ENCODE assay signal across 9 cellular contexts in the genomic region with DNA sequence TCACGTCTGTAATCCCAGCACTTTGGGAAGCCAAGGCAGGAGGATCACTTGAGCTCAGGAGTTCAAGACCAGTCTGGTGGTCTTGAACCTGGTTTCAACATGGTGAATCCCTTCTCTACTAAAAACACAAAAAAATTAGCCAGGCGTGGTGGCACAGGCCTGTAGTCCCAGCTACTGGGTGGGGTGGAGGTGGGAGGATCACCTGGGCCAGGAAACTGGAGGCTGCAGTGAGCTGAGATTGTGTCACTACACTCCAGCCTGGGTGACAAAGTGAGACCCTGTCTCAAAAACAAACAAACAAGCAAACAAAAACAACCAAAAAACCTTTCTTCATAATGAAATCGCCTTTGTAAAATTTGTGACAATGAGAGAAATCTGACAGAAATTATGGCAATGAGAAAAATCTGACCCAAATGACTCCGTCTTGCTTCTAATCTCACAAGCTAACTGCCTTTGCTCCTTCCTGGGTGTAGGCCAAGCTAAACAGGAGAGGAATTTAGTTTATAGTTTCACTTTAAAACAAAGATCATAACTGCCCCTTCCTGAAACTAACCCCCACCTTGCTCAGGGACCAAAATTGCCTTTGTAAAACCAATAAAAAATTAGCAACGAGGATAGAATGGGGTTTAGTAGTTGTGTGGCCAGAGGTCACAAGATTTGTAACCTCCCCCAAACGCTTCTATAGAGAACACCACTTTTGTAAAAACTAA.
DNase-seq lines count a peak whose midpoint lies in the region; ATAC-seq, FAIRE-seq and TF ChIP-seq lines count a peak whose summit lies in the region.
"Had no signal": no experiment of that assay in that cellular context is flagged by ENCODE, and none has a peak within 500 bp of the region (broad histone marks: within the 10 kb centered on the region; RNA-seq: fewer than 3 reads in every experiment).

No MANE protein-coding gene starts in this region.

- H3K4me1 ChIP-seq in astrocyte (ENCODE audit: insufficient read depth, low read length): peaks cover 6% of the 10 kb centered on the region

- FAIRE-seq in astrocyte (lab: Jason Lieb, UNC) (no peak), HTR-8/SVneo (lab: Jason Lieb, UNC) (no peak)

- H3K4me1 Mint-ChIP-seq in astrocyte (ENCODE audit: low read depth, unreplicated experiment): peaks cover 8% of the 10 kb centered on the region
- peaks cover 18 to 24% (median 21%) of the 10 kb centered on the region in 3 donors for H3K4me1 Mint-ChIP-seq in naive B cell

- TF ChIP-seq CTCF in astrocyte (IDR thresholded peaks at IDR 0.05; ENCODE audit: insufficient read depth, low read depth, low read length): no peak

- H3K27me3 Mint-ChIP-seq in astrocyte (ENCODE audit: low read depth, unreplicated experiment): peaks cover 7% of the 10 kb centered on the region
- H3K27me3 Mint-ChIP-seq in naive B cell: peaks cover 3 to 34% (median 32%) of the 10 kb centered on the region in 3 donors

- ATAC-seq in HG03175 (IDR thresholded peaks at IDR 0.05; ENCODE audit: unreplicated experiment) (peak; percentile 3), naive B cell (ENCODE audit: low read depth in 2 of 2) (peak in 1 of 2 donors; percentile 17)

- no peak overlapping the region for H3K4me3 Mint-ChIP-seq in astrocyte (ENCODE audit: unreplicated experiment)
- peak overlapping the region in 2 of 8 donors; percentile 76 to 80 for H3K4me3 Mint-ChIP-seq in naive B cell

- H3K27me3 ChIP-seq in astrocyte (ENCODE audit: insufficient read depth, low read length): peaks cover 6% of the 10 kb centered on the region

- H3K9me3 ChIP-seq in astrocyte (ENCODE audit: insufficient read depth, low read depth, low read length): no peaks in the 10 kb centered on the region

- no peak overlapping the region for H3K27ac ChIP-seq in astrocyte (ENCODE audit: low read depth, low read length)

- no peaks in the 10 kb centered on the region for H4K20me1 ChIP-seq in astrocyte (ENCODE audit: insufficient read depth, low read length)

- H3K36me3 ChIP-seq in astrocyte (ENCODE audit: insufficient read depth, low read length): no peaks in the 10 kb centered on the region

- H3K27ac Mint-ChIP-seq in astrocyte (ENCODE audit: unreplicated experiment): no peak overlapping the region
- peak overlapping the region; percentile 3 to 90 (median 53) for H3K27ac Mint-ChIP-seq in naive B cell

- DNase-seq in GM04504 (ENCODE audit: low read depth): peak; percentile 4
- DNase-seq in astrocyte (ENCODE audit: low read depth): peak; percentile 57
- no peak for DNase-seq in naive B cell
- DNase-seq in HTR-8/SVneo (ENCODE audit: insufficient read length, low spot score): no peak
- no peak for DNase-seq in retina
- DNase-seq in NCI-H1436 treated with DMSO at 0.1 percent for 48 hours (lab: John Stamatoyannopoulos, UW): no peak
- no peak for DNase-seq in NCI-H2227 treated with DMSO at 0.1 percent for 48 hours (lab: John Stamatoyannopoulos, UW)
- DNase-seq: NCI-H1417 treated with DMSO at 0.1 percent for 48 hours had no signal

- H3K4me3 ChIP-seq in astrocyte (ENCODE audit: insufficient read depth, low read depth, low read length): peak overlapping the region; percentile 0

- H3K36me3 Mint-ChIP-seq in astrocyte (ENCODE audit: low read depth, unreplicated experiment) (no peaks in the 10 kb centered on the region), naive B cell (peaks cover 0 to 7% of the 10 kb centered on the region in 2 donors)

- no peak overlapping the region for H3K9ac ChIP-seq in astrocyte (ENCODE audit: low read length)

- no peak overlapping the region for H2AFZ ChIP-seq in astrocyte (ENCODE audit: low read depth, low read length)

- H3K9me3 Mint-ChIP-seq in astrocyte (ENCODE audit: unreplicated experiment) (no peaks in the 10 kb centered on the region), naive B cell (peaks cover 0 to 7% (median 0%) of the 10 kb centered on the region in 7 donors)

- no peaks in the 10 kb centered on the region for H3K79me2 ChIP-seq in astrocyte (ENCODE audit: insufficient read depth, low read length)

- H3K4me2 ChIP-seq in astrocyte (ENCODE audit: low read length): peak overlapping the region; percentile 38

Comparison
In these comparisons a context has a peak if more than half of its experiments do, and no peak if none do; other contexts are left out.
1. DNase-seq: peak in GM04504 (single experiment) and astrocyte (single experiment); none in naive B cell (single experiment), HTR-8/SVneo (single experiment), retina (single experiment), NCI-H1436 treated with DMSO at 0.1 percent for 48 hours (single experiment) and NCI-H2227 treated with DMSO at 0.1 percent for 48 hours (single experiment).